8 cellular contexts compared by ENCODE assay signal in the genomic region with DNA sequence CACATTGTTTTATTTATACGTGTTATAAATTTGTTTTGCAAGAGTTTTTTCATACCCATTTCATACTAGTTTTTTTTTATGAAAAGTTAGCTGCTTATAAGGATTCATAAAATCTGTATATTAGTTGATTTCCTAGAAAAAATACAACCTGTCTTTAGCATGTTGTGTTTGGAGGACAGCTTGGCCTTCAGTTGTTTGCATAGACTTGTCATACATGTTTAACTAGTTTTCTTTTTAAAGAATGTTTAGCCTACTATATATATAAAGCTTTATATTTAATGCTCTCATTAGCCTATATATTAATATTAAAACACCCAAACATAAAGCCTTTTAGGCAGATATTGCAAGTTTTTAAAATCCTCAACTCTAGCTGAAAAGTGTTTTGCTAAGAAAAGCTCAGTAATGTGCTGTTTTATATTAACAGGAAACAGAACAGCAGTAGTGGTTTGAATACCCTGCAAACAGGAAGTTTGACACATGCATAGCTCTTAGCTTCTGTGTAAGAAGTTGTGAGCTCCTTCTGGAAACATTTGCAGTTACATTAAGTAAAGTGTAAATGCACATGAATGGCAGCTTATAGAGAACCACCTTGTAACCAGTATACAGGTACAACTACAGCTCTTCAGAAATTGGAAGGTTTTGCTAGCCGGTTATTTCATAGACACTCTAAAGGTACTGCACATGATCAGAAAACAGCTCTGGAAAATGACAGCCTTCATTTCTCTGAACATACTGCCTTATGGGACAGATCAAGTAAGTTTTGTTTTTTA. TPM values are rescaled to one million over a fixed set of nuclear protein-coding genes. Genes with fewer than 3 reads are reported as not detected.
DNase-seq lines count a peak whose midpoint lies in the region; ATAC-seq and TF ChIP-seq lines count a peak whose summit lies in the region.

PRKACB (plus strand) TSS at position 476 of the 770 bp plus-strand sequence; CDS start at position 567, 91 bp downstream.

- POLR2A ChIA-PET in MCF 10A (lab: Yijun Ruan, JAX): interaction anchor here (0.6 to 2.1 kb wide), 6 partner anchors 104 to 336 kb away, joined by 3 to 9 read pairs (median 4); no protein-coding TSS in a partner anchor

- WGBS in thymus: 45% methylated on average over 2 of the region's 2 CpGs

- H3K9me3 Mint-ChIP-seq in HFFc6: no peaks in the 10 kb centered on the region
- no peaks in the 10 kb centered on the region for H3K9me3 Mint-ChIP-seq in MCF 10A (ENCODE audit: unreplicated experiment)

- peak; percentile 77 for ATAC-seq in left colon

- H3K4me3 Mint-ChIP-seq in HFFc6: peak within 1 kb of the TSS; percentile 55; the same call in 1 of the 2 replicates
- no peak within 1 kb of the TSS for H3K4me3 Mint-ChIP-seq in MCF 10A (ENCODE audit: unreplicated experiment)

- TF ChIP-seq CTCF in HFFc6 (IDR thresholded peaks at IDR 0.05) (no peak), MCF 10A (IDR thresholded peaks at IDR 0.05; ENCODE audit: unreplicated experiment) (no peak)

- H3K36me3 Mint-ChIP-seq in HFFc6 (ENCODE audit: low read depth) (no peaks in the 10 kb centered on the region), MCF 10A (ENCODE audit: insufficient read depth, unreplicated experiment) (no peaks in the 10 kb centered on the region)

- peak within 1 kb of the TSS; percentile 73 for H3K27ac Mint-ChIP-seq in HFFc6
- no peak within 1 kb of the TSS for H3K27ac Mint-ChIP-seq in MCF 10A (ENCODE audit: low read depth, unreplicated experiment)

- no peaks in the 10 kb centered on the region for H3K36me3 ChIP-seq in thymus (ENCODE audit: control insufficient read depth, insufficient read depth)

- H3K4me1 ChIP-seq in thymus (ENCODE audit: control insufficient read depth, insufficient read depth, low read length): no peaks in the 10 kb centered on the region

- H3K4me3 ChIP-seq in thymus (ENCODE audit: low read length): peak within 1 kb of the TSS; percentile 85

- H3K4me1 Mint-ChIP-seq in HFFc6 (ENCODE audit: low read depth): peaks cover 41% of the 10 kb centered on the region
- H3K4me1 Mint-ChIP-seq in MCF 10A (ENCODE audit: insufficient read depth, unreplicated experiment): no peaks in the 10 kb centered on the region

- H3K9me3 ChIP-seq in thymus (ENCODE audit: control insufficient read depth): no peaks in the 10 kb centered on the region

- peak within 1 kb of the TSS; percentile 93 for H3K27ac ChIP-seq in thymus (ENCODE audit: low read depth)

- intact Hi-C loops in MCF 10A (cut with micrococcal nuclease): no loop called here
- intact Hi-C loops in left colon (cut with DNase I, micrococcal nuclease): loop anchor here in 1 of 2 donors (5.0 kb wide), 1 partner anchor 288 kb away; no protein-coding TSS in a partner anchor

- DNase-seq in DMS153 treated with DMSO at 0.1 percent for 48 hours (lab: John Stamatoyannopoulos, UW; ENCODE audit: unreplicated experiment): peak; percentile 3
- no peak for DNase-seq in DMS153 (lab: John Stamatoyannopoulos, UW)
- DNase-seq in HFFc6: peak; percentile 4
- peak; percentile 35 for DNase-seq in NCI-H226
- DNase-seq in MCF 10A (ENCODE audit: unreplicated experiment): peak; percentile 9
- DNase-seq in left colon: no peak
- no peak for DNase-seq in NCI-H774 (lab: John Stamatoyannopoulos, UW)

- no TSS peak for BruUV-seq in MCF 10A (replicated peaks; lab: Mats Ljungman, UMichigan)

- CTCF ChIA-PET in MCF 10A (lab: Yijun Ruan, JAX): interaction anchor here (0.6 to 12.3 kb wide), 12 partner anchors 12 to 1780 kb away, joined by 3 to 174 read pairs (median 4); no protein-coding TSS in a partner anchor

- H3K27me3 ChIP-seq in thymus (ENCODE audit: control insufficient read depth, insufficient read depth): no peaks in the 10 kb centered on the region

- H3K27me3 Mint-ChIP-seq in HFFc6 (ENCODE audit: insufficient read depth) (no peaks in the 10 kb centered on the region), MCF 10A (ENCODE audit: insufficient read depth, unreplicated experiment) (no peaks in the 10 kb centered on the region)

RNA-seq across cellular contexts. Expression of gene PRKACB, which starts in this region (rescaled TPM):
- total RNA-seq in HFFc6 (2021; fragmentation: NEBNext Ultra II Directional; extraction: Animal tissue kit (Norgen Biotek cat#: 25700)): 10 to 100 TPM; 29.8 to 41.0 (median 36.7) TPM
- 12.8 and 14.8 TPM in 2 replicates for total RNA-seq in MCF 10A (2022)
- total RNA-seq in left colon: 100 to 1,000 TPM; 113 to 127 TPM
- polyA plus RNA-seq in thymus: 52.1 TPM

Comparison
In these comparisons a context has a peak if more than half of its experiments do, and no peak if none do; other contexts are left out.
1. DNase-seq: peak in DMS153 treated with DMSO at 0.1 percent for 48 hours (single experiment), HFFc6 (single experiment), NCI-H226 (single experiment) and MCF 10A (single experiment); none in DMS153 (single experiment), left colon (0 of 2) and NCI-H774 (single experiment).